ENCODE assay signal across 10 cellular contexts in genomic region chr4:128858875-128859696, GRCh38. TPM values are rescaled to one million over a fixed set of nuclear protein-coding genes. Genes with fewer than 3 reads are reported as not detected.
DNase-seq lines count a peak whose midpoint lies in the region; ATAC-seq and TF ChIP-seq lines count a peak whose summit lies in the region.
"Had no signal": no experiment of that assay in that cellular context is flagged by ENCODE, and none has a peak within 500 bp of the region (broad histone marks: within the 10 kb centered on the region; RNA-seq: fewer than 3 reads in every experiment).

No MANE protein-coding gene starts in this region.

- no peak for ATAC-seq in activated B cell treated with CpG ODN at 0.5 μM for 24 hours (ENCODE audit: low read depth)

- H3K27ac Mint-ChIP-seq in activated B cell treated with CpG ODN at 0.5 μM for 24 hours (peak overlapping the region; percentile 20), progenitor cell of endocrine pancreas (peak overlapping the region; percentile 83)

- TF ChIP-seq CTCF in activated B cell treated with CpG ODN at 0.5 μM for 24 hours (IDR thresholded peaks at IDR 0.05) (no peak), fibroblast of the aortic adventitia (IDR thresholded peaks at IDR 0.05; ENCODE audit: insufficient read depth, low read length) (no peak), progenitor cell of endocrine pancreas (IDR thresholded peaks at IDR 0.05; ENCODE audit: unreplicated experiment) (no peak), RWPE1 (conservative IDR thresholded peaks at IDR 0.05; ENCODE audit: low read depth) (no peak)

- peak overlapping the region; percentile 33 for H3K4me3 ChIP-seq in fibroblast of the aortic adventitia (ENCODE audit: low read depth, low read length)
- H3K4me3 ChIP-seq: SJSA1 had no signal

- H3K4me1 Mint-ChIP-seq in activated B cell treated with CpG ODN at 0.5 μM for 24 hours (peaks cover 43% of the 10 kb centered on the region), progenitor cell of endocrine pancreas (ENCODE audit: low read depth) (no peaks in the 10 kb centered on the region)

- intact Hi-C loops in activated B cell treated with CpG ODN at 0.5 μM for 24 hours (cut with micrococcal nuclease) = no loop called here

- POLR2A ChIA-PET in activated B cell treated with CpG ODN at 0.5 μM for 24 hours (lab: Charles Lee) = no interaction called here
- POLR2A ChIA-PET in RWPE1 (lab: Yijun Ruan, JAX; ENCODE audit: low non-redundant PET) = no interaction called here

- H3K36me3 Mint-ChIP-seq in activated B cell treated with CpG ODN at 0.5 μM for 24 hours (ENCODE audit: low read depth) (peaks cover 88% of the 10 kb centered on the region), progenitor cell of endocrine pancreas (ENCODE audit: insufficient read depth) (peaks cover 33% of the 10 kb centered on the region)

- CTCF ChIA-PET in activated B cell treated with CpG ODN at 0.5 μM for 24 hours (lab: Charles Lee) (no interaction called here), RWPE1 (lab: Yijun Ruan, JAX) (no interaction called here)

- no peak overlapping the region for H3K27ac ChIP-seq in RWPE1
- H3K27ac ChIP-seq: SJSA1 had no signal

- H3K9me3 Mint-ChIP-seq in activated B cell treated with CpG ODN at 0.5 μM for 24 hours (no peaks in the 10 kb centered on the region), progenitor cell of endocrine pancreas (ENCODE audit: low read depth) (no peaks in the 10 kb centered on the region)

- DNase-seq in ELR (ENCODE audit: low read depth) (peak; percentile 3), activated B cell treated with CpG ODN at 0.5 μM for 24 hours (no peak), fibroblast of the aortic adventitia (ENCODE audit: low read depth) (peak; percentile 97), progenitor cell of endocrine pancreas (ENCODE audit: low spot score, unreplicated experiment) (no peak), DMS153 (lab: John Stamatoyannopoulos, UW) (no peak), RWPE1 (ENCODE audit: low spot score) (no peak), iPS-NIHi11 (ENCODE audit: low spot score) (no peak)
- DNase-seq in stimulated activated CD4-positive, alpha-beta T cell treated with anti-CD3 and anti-CD28 coated beads, Interleukin-4, amount 100 ng/mL, for 24 hours = no peak
- DNase-seq: NCI-H2171 treated with DMSO at 0.1 percent for 48 hours had no signal

- H3K27me3 Mint-ChIP-seq in activated B cell treated with CpG ODN at 0.5 μM for 24 hours = no peaks in the 10 kb centered on the region
- H3K27me3 Mint-ChIP-seq in progenitor cell of endocrine pancreas = no peaks in the 10 kb centered on the region

- H3K4me3 Mint-ChIP-seq in activated B cell treated with CpG ODN at 0.5 μM for 24 hours (no peak overlapping the region), progenitor cell of endocrine pancreas (ENCODE audit: low read depth) (no peak overlapping the region)

RNA-seq across cellular contexts. Expression of gene JADE1, which starts 49.6 kb away (rescaled TPM):
- total RNA-seq in activated B cell treated with CpG ODN at 0.5 μM for 24 hours = 26.2 and 29.2 TPM in 2 replicates
- 20.0 and 25.8 TPM in 2 replicates for total RNA-seq in fibroblast of the aortic adventitia (ENCODE audit: low replicate concordance)
- total RNA-seq in progenitor cell of endocrine pancreas = 35.3 and 43.2 TPM in 2 replicates

Comparison
In these comparisons a context has a peak if more than half of its experiments do, and no peak if none do; other contexts are left out.
1. DNase-seq: peak in ELR (single experiment) and fibroblast of the aortic adventitia (single experiment); none in activated B cell treated with CpG ODN at 0.5 μM for 24 hours (single experiment), progenitor cell of endocrine pancreas (single experiment), DMS153 (single experiment), RWPE1 (single experiment), stimulated activated CD4-positive, alpha-beta T cell treated with anti-CD3 and anti-CD28 coated beads, Interleukin-4, amount 100 ng/mL, for 24 hours (single experiment) and iPS-NIHi11 (single experiment).